38 cellular contexts compared by ENCODE assay signal in the genomic region with DNA sequence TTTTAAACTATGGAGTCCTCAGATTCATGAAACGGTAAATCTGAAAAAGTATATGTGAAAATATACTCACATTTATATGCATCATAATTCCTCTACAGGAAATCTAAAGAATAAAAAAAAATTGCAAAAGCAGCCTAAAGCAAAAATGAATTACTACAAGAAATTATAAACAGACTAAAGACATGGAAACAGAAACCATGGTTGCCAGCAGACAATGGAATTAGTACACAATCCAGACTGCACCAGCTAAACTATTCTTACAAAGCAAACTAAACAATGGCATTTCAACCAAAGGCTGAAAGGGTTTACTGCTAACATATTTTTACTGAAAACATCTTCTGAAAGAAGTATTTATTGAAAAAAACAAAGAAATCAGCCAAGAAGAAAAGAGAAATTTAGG. TPM values are rescaled to one million over a fixed set of nuclear protein-coding genes. Genes with fewer than 3 reads are reported as not detected.
"Had no signal": no experiment of that assay in that cellular context is flagged by ENCODE, and none has a peak within 500 bp of the region (broad histone marks: within the 10 kb centered on the region; RNA-seq: fewer than 3 reads in every experiment).

No MANE protein-coding gene starts in this region.

- H3K4me3 ChIP-seq: adrenal gland, ascending aorta, cardiac muscle cell had no signal

- H3K4me3 Mint-ChIP-seq: activated B cell treated with CpG ODN at 0.5 μM for 24 hours; activated CD4-positive, alpha-beta memory T cell treated with anti-CD3 and anti-CD28 coated beads for 36 hours; activated CD4-positive, alpha-beta T cell treated with anti-CD3 and anti-CD28 coated beads, Interleukin-2, amount 10 ng/mL, durations not matched to agents 24 days and 14 days; activated CD8-positive, alpha-beta T cell treated with anti-CD3 and anti-CD28 coated beads for 36 hours; activated naive CD4-positive, alpha-beta T cell treated with anti-CD3 and anti-CD28 coated beads for 36 hours; activated naive CD8-positive, alpha-beta T cell treated with anti-CD3 and anti-CD28 coated beads for 36 hours; activated T-cell treated with anti-CD3 and anti-CD28 coated beads, Interleukin-2, amount 50 U/mL, for 4 hours; activated T-cell treated with anti-CD3 and anti-CD28 coated beads, Interleukin-2, amount 50 U/mL, for 72 hours; activated T-helper 1 cell treated with anti-CD3 and anti-CD28 coated beads, Interleukin-12 subunit alpha, Interleukin-12 subunit beta, Interleukin-2, Interleukin-4 antibody, amounts not matched to agents 30 ng/mL and 10 ng/mL and 1 ng/mL, durations not matched to agents 14 hours and 24 hours and 36 hours; activated T-helper 17 cell treated with anti-CD3 and anti-CD28 coated beads, Interleukin-2, amount 50 U/mL, for 72 hours; brain; central memory CD8-positive, alpha-beta T cell; T-helper 1 cell treated with Interleukin-12 subunit alpha and Interleukin-12 subunit beta and Interleukin-4 antibody, amounts not matched to agents 30 μg/mL and 1 μg/mL, for 36 hours; T-helper 2 cell treated with Interferon-gamma antibody and Interleukin-4, amounts not matched to agents 5 μg/mL and 100 μg/mL, for 36 hours had no signal

- ATAC-seq: activated CD8-positive, alpha-beta T cell treated with anti-CD3 and anti-CD28 coated beads for 36 hours; activated naive CD4-positive, alpha-beta T cell treated with anti-CD3 and anti-CD28 coated beads, Interleukin-2, amount 50 U/mL, for 72 hours; activated T-cell treated with anti-CD3 and anti-CD28 coated beads, Interleukin-2, amount 50 U/mL, for 4 hours; activated T-cell treated with anti-CD3 and anti-CD28 coated beads, Interleukin-2, amount 50 U/mL, for 72 hours; activated T-helper 17 cell treated with anti-CD3 and anti-CD28 coated beads, Interleukin-2, amount 50 U/mL, for 72 hours had no signal

- H3K27ac Mint-ChIP-seq: activated B cell treated with CpG ODN at 0.5 μM for 24 hours; activated CD4-positive, alpha-beta memory T cell treated with anti-CD3 and anti-CD28 coated beads for 36 hours; activated CD4-positive, alpha-beta T cell treated with anti-CD3 and anti-CD28 coated beads, Interleukin-2, amount 10 ng/mL, durations not matched to agents 24 days and 14 days; activated CD8-positive, alpha-beta T cell treated with anti-CD3 and anti-CD28 coated beads for 36 hours; activated naive CD4-positive, alpha-beta T cell treated with anti-CD3 and anti-CD28 coated beads for 36 hours; activated naive CD4-positive, alpha-beta T cell treated with anti-CD3 and anti-CD28 coated beads, Interleukin-2, amount 50 U/mL, for 72 hours; activated naive CD8-positive, alpha-beta T cell treated with anti-CD3 and anti-CD28 coated beads for 36 hours; activated T-cell treated with anti-CD3 and anti-CD28 coated beads, Interleukin-2, amount 50 U/mL, for 72 hours; activated T-helper 1 cell treated with anti-CD3 and anti-CD28 coated beads, Interleukin-12 subunit alpha, Interleukin-12 subunit beta, Interleukin-2, Interleukin-4 antibody, amounts not matched to agents 30 ng/mL and 10 ng/mL and 1 ng/mL, durations not matched to agents 14 hours and 24 hours and 36 hours; activated T-helper 17 cell treated with anti-CD3 and anti-CD28 coated beads, Interleukin-2, amount 50 U/mL, for 72 hours; brain; T-helper 1 cell treated with Interleukin-12 subunit alpha and Interleukin-12 subunit beta and Interleukin-4 antibody, amounts not matched to agents 30 μg/mL and 1 μg/mL, for 36 hours; T-helper 2 cell treated with Interferon-gamma antibody and Interleukin-4, amounts not matched to agents 5 μg/mL and 100 μg/mL, for 36 hours had no signal

- H3K36me3 ChIP-seq: adrenal gland, ascending aorta, cardiac muscle cell, WERI-Rb-1 had no signal

- H3K4me1 Mint-ChIP-seq: activated CD4-positive, alpha-beta T cell treated with anti-CD3 and anti-CD28 coated beads, Interleukin-2, amount 10 ng/mL, durations not matched to agents 24 days and 14 days; activated naive CD8-positive, alpha-beta T cell treated with anti-CD3 and anti-CD28 coated beads for 36 hours; activated T-helper 17 cell treated with anti-CD3 and anti-CD28 coated beads, Interleukin-2, amount 50 U/mL, for 72 hours; brain; central memory CD8-positive, alpha-beta T cell had no signal

- H3K9me3 ChIP-seq: adrenal gland had no signal

- H3K27ac ChIP-seq: adrenal gland, ascending aorta, cardiac muscle cell, WERI-Rb-1 had no signal

- H3K27me3 Mint-ChIP-seq: activated B cell treated with CpG ODN at 0.5 μM for 24 hours; activated naive CD8-positive, alpha-beta T cell treated with anti-CD3 and anti-CD28 coated beads for 36 hours; brain had no signal

- DNase-seq: activated B cell treated with CpG ODN at 0.5 μM for 24 hours; activated CD4-positive, alpha-beta memory T cell treated with anti-CD3 and anti-CD28 coated beads for 36 hours; activated CD4-positive, alpha-beta T cell treated with anti-CD3 and anti-CD28 coated beads for 4 hours; activated CD4-positive, alpha-beta T cell treated with anti-CD3 and anti-CD28 coated beads, Interleukin-2, amount 10 ng/mL, durations not matched to agents 24 days and 14 days; activated CD4-positive, alpha-beta T cell treated with anti-CD3 and anti-CD28 coated beads, Interleukin-2, amount 50 U/mL, for 1 hour; activated CD4-positive, alpha-beta T cell treated with anti-CD3 and anti-CD28 coated beads, Interleukin-2, amount 50 U/mL, for 4 hours; activated CD4-positive, CD25-positive, alpha-beta regulatory T cell treated with anti-CD3 and anti-CD28 coated beads, Interleukin-2, amount 50 U/mL, for 72 hours; activated CD8-positive, alpha-beta memory T cell treated with anti-CD3 and anti-CD28 coated beads, Interleukin-2, amount 50 U/mL, for 4 hours; activated CD8-positive, alpha-beta T cell treated with anti-CD3 and anti-CD28 coated beads for 36 hours; activated effector memory CD4-positive, alpha-beta T cell treated with anti-CD3 and anti-CD28 coated beads, Interleukin-2, amount 50 U/mL, for 16 hours; activated gamma-delta T cell treated with Interleukin-2 at 50 U/mL for 16 hours; activated naive CD4-positive, alpha-beta T cell; activated naive CD4-positive, alpha-beta T cell treated with anti-CD3 and anti-CD28 coated beads for 36 hours; activated naive CD4-positive, alpha-beta T cell treated with anti-CD3 and anti-CD28 coated beads, Interleukin-2, amount 50 U/mL, for 16 hours; activated naive CD8-positive, alpha-beta T cell treated with anti-CD3 and anti-CD28 coated beads for 36 hours; activated T-cell treated with anti-CD3 and anti-CD28 coated beads for 4 hours; activated T-cell treated with anti-CD3 and anti-CD28 coated beads, Interleukin-2, amount 50 U/mL, for 1 hour; activated T-cell treated with anti-CD3 and anti-CD28 coated beads, Interleukin-2, amount 50 U/mL, for 4 hours; activated T-cell treated with anti-CD3 and anti-CD28 coated beads, Interleukin-2, amount 50 U/mL, for 72 hours; adrenal gland; amygdala; anterior cingulate cortex; caudate nucleus; T-helper 1 cell; T-helper 2 cell; T-helper 9 cell; WERI-Rb-1 had no signal

- H3K36me3 Mint-ChIP-seq: brain had no signal

- H3K27me3 ChIP-seq: adrenal gland, ascending aorta, cardiac muscle cell had no signal

- H3K4me1 ChIP-seq: adrenal gland, ascending aorta had no signal

- H3K9me3 Mint-ChIP-seq: activated CD4-positive, alpha-beta T cell treated with anti-CD3 and anti-CD28 coated beads, Interleukin-2, amount 10 ng/mL, durations not matched to agents 24 days and 14 days; activated T-helper 1 cell treated with anti-CD3 and anti-CD28 coated beads, Interleukin-12 subunit alpha, Interleukin-12 subunit beta, Interleukin-2, Interleukin-4 antibody, amounts not matched to agents 30 ng/mL and 10 ng/mL and 1 ng/mL, durations not matched to agents 14 hours and 24 hours and 36 hours; T-helper 1 cell treated with Interleukin-12 subunit alpha and Interleukin-12 subunit beta and Interleukin-4 antibody, amounts not matched to agents 30 μg/mL and 1 μg/mL, for 36 hours; T-helper 2 cell treated with Interferon-gamma antibody and Interleukin-4, amounts not matched to agents 5 μg/mL and 100 μg/mL, for 36 hours had no signal

- FAIRE-seq: bronchial epithelial cell had no signal

RNA-seq across cellular contexts. Expression of a gene that starts 51.6 kb away (rescaled TPM):
- total RNA-seq: activated CD4-positive, alpha-beta T cell treated with anti-CD3 and anti-CD28 coated beads, Interleukin-2, amount 10 ng/mL, durations not matched to agents 24 days and 14 days; activated CD8-positive, alpha-beta memory T cell treated with anti-CD3 and anti-CD28 coated beads for 36 hours; activated CD8-positive, alpha-beta T cell treated with anti-CD3 and anti-CD28 coated beads for 36 hours; activated naive CD4-positive, alpha-beta T cell treated with anti-CD3 and anti-CD28 coated beads for 36 hours; activated T-helper 1 cell treated with anti-CD3 and anti-CD28 coated beads, Interleukin-12 subunit alpha, Interleukin-12 subunit beta, Interleukin-2, Interleukin-4 antibody, amounts not matched to agents 30 ng/mL and 10 ng/mL and 1 ng/mL, durations not matched to agents 14 hours and 24 hours and 36 hours; bronchial epithelial cell had no signal
